23 cellular contexts compared by ENCODE assay signal in the genomic region with DNA sequence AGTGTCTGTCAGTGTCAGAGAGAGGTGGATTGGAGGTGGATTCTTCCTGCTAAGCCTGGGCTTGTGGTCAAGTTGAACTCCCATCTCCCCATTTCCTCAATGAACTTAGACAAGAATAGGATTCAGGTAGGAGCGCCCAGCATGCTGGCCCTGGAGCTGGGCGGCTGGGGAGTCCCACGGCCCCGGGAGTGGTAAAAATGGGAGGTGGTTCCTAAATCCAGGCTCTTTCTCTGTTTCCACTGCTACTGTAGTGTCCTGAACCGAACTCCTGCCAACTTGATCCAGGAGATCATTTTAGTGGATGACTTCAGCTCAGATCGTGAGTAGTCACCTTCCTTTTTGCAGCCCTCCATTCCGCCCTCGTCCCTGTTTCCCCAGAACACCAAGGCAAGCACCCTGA.
DNase-seq lines count a peak whose midpoint lies in the region; ATAC-seq and TF ChIP-seq lines count a peak whose summit lies in the region.
"Had no signal": no experiment of that assay in that cellular context is flagged by ENCODE, and none has a peak within 500 bp of the region (broad histone marks: within the 10 kb centered on the region; RNA-seq: fewer than 3 reads in every experiment).

No MANE protein-coding gene starts in this region.

- TF ChIP-seq EP300 in sigmoid colon (IDR thresholded peaks at IDR 0.05) = no peak

- DNase-seq in activated CD8-positive, alpha-beta memory T cell treated with anti-CD3 and anti-CD28 coated beads, Interleukin-2, amount 50 U/mL, for 48 hours = peak; percentile 37
- DNase-seq in activated CD8-positive, alpha-beta memory T cell treated with anti-CD3 and anti-CD28 coated beads, Interleukin-2, amount 50 U/mL, for 4 hours = no peak
- DNase-seq in left lobe of liver (ENCODE audit: low spot score) = peak; percentile 5
- peak; percentile 36 for DNase-seq in sigmoid colon
- DNase-seq in upper lobe of right lung = peak; percentile 20
- DNase-seq in AG08396 (ENCODE audit: low spot score) = no peak
- no peak for DNase-seq in left lung
- DNase-seq: Calu3, DMS153, H9, IMR-90, KG1, MG63, NCI-H1105 treated with DMSO at 0.1 percent for 48 hours, NCI-H146, NCI-H1930, NCI-H2107, NCI-H526, SIG-M5 had no signal

- intact Hi-C loops in sigmoid colon (cut with DNase I) (no loop called here), upper lobe of right lung (cut with DNase I) (no loop called here), left lung (cut with DNase I) (no loop called here)

- H3K27me3 ChIP-seq in sigmoid colon = no peaks in the 10 kb centered on the region
- no peaks in the 10 kb centered on the region for H3K27me3 ChIP-seq in upper lobe of right lung
- no peaks in the 10 kb centered on the region for H3K27me3 ChIP-seq in left lung
- H3K27me3 ChIP-seq: MG63 had no signal

- no peak overlapping the region for H3K27ac ChIP-seq in sigmoid colon
- H3K27ac ChIP-seq in upper lobe of right lung = no peak overlapping the region
- H3K27ac ChIP-seq in left lung = no peak overlapping the region
- H3K27ac ChIP-seq: 22Rv1, SK-N-MC had no signal

- 91 to 92% methylated on average over 8 of the region's 8 CpGs for WGBS in sigmoid colon, 2 donors

- TF ChIP-seq POLR2A in sigmoid colon (IDR thresholded peaks at IDR 0.05) = no peak

- no peak for ATAC-seq in left lobe of liver
- ATAC-seq in upper lobe of right lung = no peak
- ATAC-seq in HG02970 (IDR thresholded peaks at IDR 0.05; ENCODE audit: low FRiP score, unreplicated experiment) = no peak
- no peak for ATAC-seq in left lung
- ATAC-seq: Panc1 had no signal

- no peak overlapping the region for H3K4me3 ChIP-seq in sigmoid colon
- no peak overlapping the region for H3K4me3 ChIP-seq in upper lobe of right lung
- no peak overlapping the region for H3K4me3 ChIP-seq in left lung
- H3K4me3 ChIP-seq: MG63, SK-N-MC had no signal

- no peaks in the 10 kb centered on the region for H3K9me3 ChIP-seq in sigmoid colon
- H3K9me3 ChIP-seq in upper lobe of right lung = no peaks in the 10 kb centered on the region
- no peaks in the 10 kb centered on the region for H3K9me3 ChIP-seq in left lung
- H3K9me3 ChIP-seq: MG63 had no signal

- TF ChIP-seq CTCF in sigmoid colon (IDR thresholded peaks at IDR 0.05) (no peak), upper lobe of right lung (IDR thresholded peaks at IDR 0.05) (no peak), left lung (IDR thresholded peaks at IDR 0.05) (no peak)

- H3K36me3 ChIP-seq in sigmoid colon (no peaks in the 10 kb centered on the region), upper lobe of right lung (no peaks in the 10 kb centered on the region), left lung (no peaks in the 10 kb centered on the region)
- H3K36me3 ChIP-seq: MG63 had no signal

- H3K4me1 ChIP-seq in sigmoid colon (no peaks in the 10 kb centered on the region), upper lobe of right lung (no peaks in the 10 kb centered on the region), left lung (no peaks in the 10 kb centered on the region)

Comparison
In these comparisons a context has a peak if more than half of its experiments do, and no peak if none do; other contexts are left out.
1. DNase-seq: peak in activated CD8-positive, alpha-beta memory T cell treated with anti-CD3 and anti-CD28 coated beads, Interleukin-2, amount 50 U/mL, for 48 hours (single experiment), left lobe of liver (single experiment), sigmoid colon (single experiment) and upper lobe of right lung (single experiment); none in activated CD8-positive, alpha-beta memory T cell treated with anti-CD3 and anti-CD28 coated beads, Interleukin-2, amount 50 U/mL, for 4 hours (single experiment), AG08396 (single experiment) and left lung (0 of 2).